Comparison of ENCODE assay signal across 1 cellular context in genomic region chr1:32900956-32901822, GRCh38.
TF ChIP-seq lines count a peak whose summit lies in the region.

TMEM54 (minus strand) TSS chr1:32901389; CDS start chr1:32901238, 151 bp downstream.

TF ChIP-seq in HepG2, 621 proteins besides CTCF, POLR2A, EP300 and RAD21 (continued from another document):
- TF ChIP-seq HNF1A (IDR thresholded peaks at IDR 0.05; ENCODE audit: low read depth), result no peak
- TF ChIP-seq HNF1A (CRISPR knock-in tag; IDR thresholded peaks at IDR 0.05; ENCODE audit: borderline replicate concordance), result no peak
- TF ChIP-seq FOXO1 (CRISPR knock-in tag; IDR thresholded peaks at IDR 0.05), result no peak
- TF ChIP-seq MAZ (IDR thresholded peaks at IDR 0.05; ENCODE audit: borderline replicate concordance, low read depth, low read length), result no peak
- TF ChIP-seq MAZ (CRISPR knock-in tag; IDR thresholded peaks at IDR 0.05; ENCODE audit: low read depth), result 0 out of 2 replicates have a peak, but pooled peaks have one; percentile 34
- no peak for TF ChIP-seq CENPX (CRISPR knock-in tag; IDR thresholded peaks at IDR 0.05)
- 0 out of 2 replicates have a peak, but pooled peaks have one; percentile 28 for TF ChIP-seq EZH2 (conservative IDR thresholded peaks at IDR 0.05; ENCODE audit: low read depth, low read length)
- no peak for TF ChIP-seq ZNF160 (CRISPR knock-in tag; IDR thresholded peaks at IDR 0.05)
- no peak for TF ChIP-seq ZNF597 (CRISPR knock-in tag; IDR thresholded peaks at IDR 0.05)
- no peak for TF ChIP-seq KLF11 (CRISPR knock-in tag; IDR thresholded peaks at IDR 0.05)
- TF ChIP-seq NFIC (IDR thresholded peaks at IDR 0.05; ENCODE audit: low read length), result no peak
- TF ChIP-seq JUN (CRISPR knock-in tag; IDR thresholded peaks at IDR 0.05), result no peak
- TF ChIP-seq SAP130 (CRISPR knock-in tag; IDR thresholded peaks at IDR 0.05; ENCODE audit: low read depth), result no peak
- TF ChIP-seq GRHL1 (CRISPR knock-in tag; conservative IDR thresholded peaks at IDR 0.05), result no peak
- TF ChIP-seq PATZ1 (CRISPR knock-in tag; IDR thresholded peaks at IDR 0.05), result peak; percentile 30; the same call in 1 of the 2 replicates
- TF ChIP-seq ZNF546 (CRISPR knock-in tag; conservative IDR thresholded peaks at IDR 0.05), result no peak
- TF ChIP-seq ZNF235 (CRISPR knock-in tag; IDR thresholded peaks at IDR 0.05; ENCODE audit: borderline replicate concordance), result no peak
- TF ChIP-seq KLF12 (CRISPR knock-in tag; IDR thresholded peaks at IDR 0.05; ENCODE audit: borderline replicate concordance), result no peak
- TF ChIP-seq ZNF772 (CRISPR knock-in tag; IDR thresholded peaks at IDR 0.05), result no peak
